Comparison of ENCODE assay signal across 19 cellular contexts in genomic region chr13:33571618-33572017, GRCh38.
DNase-seq lines count a peak whose midpoint lies in the region; ATAC-seq, FAIRE-seq and TF ChIP-seq lines count a peak whose summit lies in the region.
"Had no signal": no experiment of that assay in that cellular context is flagged by ENCODE, and none has a peak within 500 bp of the region (broad histone marks: within the 10 kb centered on the region; RNA-seq: fewer than 3 reads in every experiment).

No MANE protein-coding gene starts in this region.

- ATAC-seq in GM19372 (IDR thresholded peaks at IDR 0.05; ENCODE audit: low read depth, unreplicated experiment), result peak; percentile 65
- ATAC-seq in HG02642 (IDR thresholded peaks at IDR 0.05; ENCODE audit: poor library complexity, unreplicated experiment), result peak; percentile 89
- peak; percentile 87 for ATAC-seq in HG03378 (IDR thresholded peaks at IDR 0.05; ENCODE audit: unreplicated experiment)
- ATAC-seq: A549, mucosa of descending colon, T-helper 17 cell had no signal

- DNase-seq in GM12892 (ENCODE audit: insufficient read length) (no peak), nucleus accumbens (lab: John Stamatoyannopoulos, UW) (no peak), NCI-H2171 treated with DMSO at 0.1 percent for 48 hours (lab: John Stamatoyannopoulos, UW) (no peak), NCI-H2029 (lab: John Stamatoyannopoulos, UW) (no peak)
- DNase-seq in stimulated activated naive CD4-positive, alpha-beta T cell treated with Interleukin-2 at 50 U/mL for 16 hours (lab: John Stamatoyannopoulos, UW), result no peak
- DNase-seq: activated CD4-positive, alpha-beta T cell treated with anti-CD3 and anti-CD28 coated beads for 1 hour; anterior cingulate cortex; CD4-positive, alpha-beta memory T cell; mucosa of descending colon; NCI-H2029 treated with DMSO at 0.1 percent for 48 hours; NCI-H774; RPMI8226; small intestine; T-helper 17 cell had no signal

- FAIRE-seq in GM12892 (lab: Jason Lieb, UNC), result peak; percentile 9
- FAIRE-seq: A549, HTR-8/SVneo, small intestine had no signal

- TF ChIP-seq POLR2A in GM12892 (IDR thresholded peaks at IDR 0.05; ENCODE audit: low read depth, low read length), result no peak
